In the genomic region with DNA sequence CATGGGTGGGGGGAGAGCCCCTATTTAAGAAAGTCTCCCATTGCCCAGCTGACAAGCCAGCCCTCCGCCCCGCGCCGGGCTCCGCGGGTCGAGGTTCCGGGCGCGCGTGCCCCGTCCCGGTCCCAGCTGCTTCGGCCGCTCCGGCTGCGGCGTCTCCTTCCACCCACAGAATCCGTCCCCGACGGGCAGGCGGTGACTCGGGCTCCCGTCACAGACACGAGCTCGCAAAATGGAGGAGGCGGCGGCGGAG, we compare ENCODE assay signal across 1 cellular context.
TF ChIP-seq lines count a peak whose summit lies in the region.

No MANE protein-coding gene starts in this region.

TF ChIP-seq in A549, 52 proteins besides CTCF, POLR2A, EP300 and RAD21 (continued from another document):
- no peak for TF ChIP-seq CHD4 (IDR thresholded peaks at IDR 0.05; ENCODE audit: borderline replicate concordance)
- no peak for TF ChIP-seq RARB (CRISPR knock-in tag; IDR thresholded peaks at IDR 0.05)
- TF ChIP-seq HEYL (CRISPR knock-in tag; IDR thresholded peaks at IDR 0.05), result no peak
- TF ChIP-seq HOXB5 (CRISPR knock-in tag; IDR thresholded peaks at IDR 0.05), result no peak
- no peak for TF ChIP-seq RCOR1 (IDR thresholded peaks at IDR 0.05; ENCODE audit: low read depth, low read length)
- TF ChIP-seq ZC3H11A (IDR thresholded peaks at IDR 0.05), result no peak
- TF ChIP-seq EHF (CRISPR knock-in tag; IDR thresholded peaks at IDR 0.05), result peak; percentile 44; the same call in 1 of the 2 replicates
- TF ChIP-seq NR3C1 (IDR thresholded peaks at IDR 0.05), result no peak
- TF ChIP-seq TP53 (CRISPR knock-in tag; IDR thresholded peaks at IDR 0.05), result peak; percentile 73; the same call in 1 of the 2 replicates
